Comparison of ENCODE assay signal across 33 cellular contexts in the genomic region with DNA sequence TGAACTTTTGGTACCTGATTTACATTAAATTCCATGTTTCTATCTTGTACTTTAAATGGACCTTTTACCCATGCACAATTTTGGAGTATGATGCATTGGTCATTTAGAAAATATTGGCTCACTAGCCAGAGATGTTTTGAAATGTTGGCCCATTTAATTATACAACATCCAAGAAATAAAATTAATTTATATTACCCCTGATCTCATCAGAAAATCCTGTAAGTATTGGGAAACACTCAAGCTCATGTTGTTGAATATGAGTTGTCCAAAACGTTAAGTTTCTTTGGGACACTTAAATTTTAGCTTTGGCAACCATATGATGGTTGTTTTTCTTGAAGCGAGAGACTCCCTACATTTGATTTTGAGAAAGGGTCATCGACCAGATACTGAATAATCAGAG.
"Had no signal": no experiment of that assay in that cellular context is flagged by ENCODE, and none has a peak within 500 bp of the region (broad histone marks: within the 10 kb centered on the region; RNA-seq: fewer than 3 reads in every experiment).

No MANE protein-coding gene starts in this region.

- H3K9ac ChIP-seq: KMS-11 had no signal

- H3K36me3 ChIP-seq: MG63 had no signal

- DNase-seq: Karpas-422, Kasumi-1, MG63, MM.1S, MV-4-11, NCI-H1048, NCI-H1092, NCI-H1105, NCI-H1105 treated with DMSO at 0.1 percent for 48 hours, NCI-H1417, NCI-H1417 treated with DMSO at 0.1 percent for 48 hours, NCI-H1436, NCI-H1436 treated with DMSO at 0.1 percent for 48 hours, NCI-H146, NCI-H1694, NCI-H1694 treated with DMSO at 0.1 percent for 48 hours, NCI-H187, NCI-H187 treated with DMSO at 0.1 percent for 48 hours, NCI-H1930, NCI-H2029, NCI-H2029 treated with DMSO at 0.1 percent for 48 hours, NCI-H2081, NCI-H2081 treated with DMSO at 0.1 percent for 48 hours, NCI-H2107, NCI-H2171, NCI-H2171 treated with DMSO at 0.1 percent for 48 hours, NCI-H2227 treated with DMSO at 0.1 percent for 48 hours, NCI-H226, NCI-H345, NCI-H446, NCI-H446 treated with DMSO at 0.1 percent for 48 hours, NCI-H510A had no signal

- H3K27ac ChIP-seq: KMS-11 had no signal

- H3K4me2 ChIP-seq: KMS-11 had no signal

- H3K4me3 ChIP-seq: MG63 had no signal

- H3K9me3 ChIP-seq: MG63 had no signal

- H3K27me3 ChIP-seq: MG63 had no signal
